In the genomic region with DNA sequence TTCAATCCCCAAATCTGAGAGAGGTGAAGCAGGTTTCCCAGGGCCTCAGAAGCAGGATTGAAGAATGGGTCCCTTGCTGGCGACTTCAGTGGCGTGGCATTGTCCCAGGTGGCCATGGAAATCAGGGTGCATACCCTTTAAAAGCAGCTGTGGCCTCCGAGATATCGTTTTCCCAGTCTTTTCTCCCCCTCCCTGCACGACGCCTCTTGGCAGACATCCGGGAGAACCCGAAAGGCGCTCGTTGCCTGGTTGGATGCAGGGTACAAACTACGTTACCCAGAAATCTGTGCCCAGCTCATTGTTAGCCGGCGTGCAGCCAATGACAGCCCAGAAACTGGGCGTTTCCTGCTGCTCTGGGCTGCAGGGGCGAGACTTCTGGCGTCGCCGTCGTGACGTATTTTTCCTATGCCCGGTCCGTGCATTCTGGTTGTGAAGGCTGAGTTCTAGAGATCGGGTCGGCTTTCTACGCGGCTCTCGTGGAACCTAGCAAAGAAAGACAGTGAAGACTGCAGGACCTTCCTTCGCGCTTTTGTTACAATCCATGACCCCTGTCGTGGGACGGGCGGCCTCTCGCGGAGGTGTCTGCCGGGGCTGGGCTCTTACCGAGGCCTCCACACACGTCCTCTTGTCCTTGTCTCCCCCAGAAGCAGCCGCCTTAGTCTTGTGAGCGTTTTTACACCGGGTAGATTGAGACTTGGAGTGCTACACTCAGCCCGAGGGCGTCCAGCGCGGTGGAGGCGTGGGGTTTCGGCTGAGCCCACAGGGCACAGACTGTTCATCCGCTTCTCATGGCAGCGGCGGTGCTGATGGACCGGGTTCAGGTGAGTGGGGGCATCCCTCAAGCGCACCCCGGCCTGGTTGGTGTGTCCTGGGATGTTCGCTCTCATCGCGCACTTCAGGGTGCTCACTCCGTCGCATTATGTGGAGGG, we compare ENCODE assay signal across 1 cellular context.
A peak's percentile ranks its signal among the peaks of the same experiment; 100 is the strongest.
TF ChIP-seq lines count a peak whose summit lies in the region.

A gene (plus strand): TSS at position 395 of the 929 bp plus-strand sequence. CDS start 394 bp downstream, at position 789.

TF ChIP-seq in HEK293, 187 proteins besides CTCF, POLR2A, EP300 and RAD21 (continued from another document and continues in another):
- TF ChIP-seq, protein P1, sequence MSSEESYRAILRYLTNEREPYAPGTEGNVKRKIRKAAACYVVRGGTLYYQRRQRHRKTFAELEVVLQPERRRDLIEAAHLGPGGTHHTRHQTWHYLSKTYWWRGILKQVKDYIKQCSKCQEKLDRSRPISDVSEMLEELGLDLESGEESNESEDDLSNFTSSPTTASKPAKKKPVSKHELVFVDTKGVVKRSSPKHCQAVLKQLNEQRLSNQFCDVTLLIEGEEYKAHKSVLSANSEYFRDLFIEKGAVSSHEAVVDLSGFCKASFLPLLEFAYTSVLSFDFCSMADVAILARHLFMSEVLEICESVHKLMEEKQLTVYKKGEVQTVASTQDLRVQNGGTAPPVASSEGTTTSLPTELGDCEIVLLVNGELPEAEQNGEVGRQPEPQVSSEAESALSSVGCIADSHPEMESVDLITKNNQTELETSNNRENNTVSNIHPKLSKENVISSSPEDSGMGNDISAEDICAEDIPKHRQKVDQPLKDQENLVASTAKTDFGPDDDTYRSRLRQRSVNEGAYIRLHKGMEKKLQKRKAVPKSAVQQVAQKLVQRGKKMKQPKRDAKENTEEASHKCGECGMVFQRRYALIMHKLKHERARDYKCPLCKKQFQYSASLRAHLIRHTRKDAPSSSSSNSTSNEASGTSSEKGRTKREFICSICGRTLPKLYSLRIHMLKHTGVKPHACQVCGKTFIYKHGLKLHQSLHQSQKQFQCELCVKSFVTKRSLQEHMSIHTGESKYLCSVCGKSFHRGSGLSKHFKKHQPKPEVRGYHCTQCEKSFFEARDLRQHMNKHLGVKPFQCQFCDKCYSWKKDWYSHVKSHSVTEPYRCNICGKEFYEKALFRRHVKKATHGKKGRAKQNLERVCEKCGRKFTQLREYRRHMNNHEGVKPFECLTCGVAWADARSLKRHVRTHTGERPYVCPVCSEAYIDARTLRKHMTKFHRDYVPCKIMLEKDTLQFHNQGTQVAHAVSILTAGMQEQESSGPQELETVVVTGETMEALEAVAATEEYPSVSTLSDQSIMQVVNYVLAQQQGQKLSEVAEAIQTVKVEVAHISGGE (tag by site-specific recombination; conservative IDR thresholded peaks at IDR 0.05; ENCODE audit: low read depth), result peak; percentile 59
- TF ChIP-seq ZNF133 (tag by site-specific recombination; IDR thresholded peaks at IDR 0.05), result no peak
- no peak for TF ChIP-seq ZNF837 (tag by site-specific recombination; IDR thresholded peaks at IDR 0.05)
- no peak for TF ChIP-seq ZNF707 (tag by site-specific recombination; IDR thresholded peaks at IDR 0.05)
- TF ChIP-seq, protein P2, sequence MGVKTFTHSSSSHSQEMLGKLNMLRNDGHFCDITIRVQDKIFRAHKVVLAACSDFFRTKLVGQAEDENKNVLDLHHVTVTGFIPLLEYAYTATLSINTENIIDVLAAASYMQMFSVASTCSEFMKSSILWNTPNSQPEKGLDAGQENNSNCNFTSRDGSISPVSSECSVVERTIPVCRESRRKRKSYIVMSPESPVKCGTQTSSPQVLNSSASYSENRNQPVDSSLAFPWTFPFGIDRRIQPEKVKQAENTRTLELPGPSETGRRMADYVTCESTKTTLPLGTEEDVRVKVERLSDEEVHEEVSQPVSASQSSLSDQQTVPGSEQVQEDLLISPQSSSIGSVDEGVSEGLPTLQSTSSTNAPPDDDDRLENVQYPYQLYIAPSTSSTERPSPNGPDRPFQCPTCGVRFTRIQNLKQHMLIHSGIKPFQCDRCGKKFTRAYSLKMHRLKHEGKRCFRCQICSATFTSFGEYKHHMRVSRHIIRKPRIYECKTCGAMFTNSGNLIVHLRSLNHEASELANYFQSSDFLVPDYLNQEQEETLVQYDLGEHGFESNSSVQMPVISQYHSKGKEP (tag by site-specific recombination; IDR thresholded peaks at IDR 0.05), result no peak
- TF ChIP-seq, protein P3, sequence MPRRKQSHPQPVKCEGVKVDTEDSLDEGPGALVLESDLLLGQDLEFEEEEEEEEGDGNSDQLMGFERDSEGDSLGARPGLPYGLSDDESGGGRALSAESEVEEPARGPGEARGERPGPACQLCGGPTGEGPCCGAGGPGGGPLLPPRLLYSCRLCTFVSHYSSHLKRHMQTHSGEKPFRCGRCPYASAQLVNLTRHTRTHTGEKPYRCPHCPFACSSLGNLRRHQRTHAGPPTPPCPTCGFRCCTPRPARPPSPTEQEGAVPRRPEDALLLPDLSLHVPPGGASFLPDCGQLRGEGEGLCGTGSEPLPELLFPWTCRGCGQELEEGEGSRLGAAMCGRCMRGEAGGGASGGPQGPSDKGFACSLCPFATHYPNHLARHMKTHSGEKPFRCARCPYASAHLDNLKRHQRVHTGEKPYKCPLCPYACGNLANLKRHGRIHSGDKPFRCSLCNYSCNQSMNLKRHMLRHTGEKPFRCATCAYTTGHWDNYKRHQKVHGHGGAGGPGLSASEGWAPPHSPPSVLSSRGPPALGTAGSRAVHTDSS (tag by site-specific recombination; IDR thresholded peaks at IDR 0.05), result no peak
- TF ChIP-seq, protein P4, sequence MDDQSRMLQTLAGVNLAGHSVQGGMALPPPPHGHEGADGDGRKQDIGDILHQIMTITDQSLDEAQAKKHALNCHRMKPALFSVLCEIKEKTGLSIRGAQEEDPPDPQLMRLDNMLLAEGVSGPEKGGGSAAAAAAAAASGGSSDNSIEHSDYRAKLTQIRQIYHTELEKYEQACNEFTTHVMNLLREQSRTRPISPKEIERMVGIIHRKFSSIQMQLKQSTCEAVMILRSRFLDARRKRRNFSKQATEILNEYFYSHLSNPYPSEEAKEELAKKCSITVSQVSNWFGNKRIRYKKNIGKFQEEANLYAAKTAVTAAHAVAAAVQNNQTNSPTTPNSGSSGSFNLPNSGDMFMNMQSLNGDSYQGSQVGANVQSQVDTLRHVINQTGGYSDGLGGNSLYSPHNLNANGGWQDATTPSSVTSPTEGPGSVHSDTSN (CRISPR knock-in tag; IDR thresholded peaks at IDR 0.05), result no peak
- TF ChIP-seq ZNF121 (tag by site-specific recombination; IDR thresholded peaks at IDR 0.05), result no peak
- TF ChIP-seq ZNF132 (tag by site-specific recombination; IDR thresholded peaks at IDR 0.05; ENCODE audit: borderline replicate concordance), result no peak
- peak; percentile 99 for TF ChIP-seq ZNF561 (tag by site-specific recombination; IDR thresholded peaks at IDR 0.05; ENCODE audit: borderline replicate concordance)
- TF ChIP-seq, protein P5, sequence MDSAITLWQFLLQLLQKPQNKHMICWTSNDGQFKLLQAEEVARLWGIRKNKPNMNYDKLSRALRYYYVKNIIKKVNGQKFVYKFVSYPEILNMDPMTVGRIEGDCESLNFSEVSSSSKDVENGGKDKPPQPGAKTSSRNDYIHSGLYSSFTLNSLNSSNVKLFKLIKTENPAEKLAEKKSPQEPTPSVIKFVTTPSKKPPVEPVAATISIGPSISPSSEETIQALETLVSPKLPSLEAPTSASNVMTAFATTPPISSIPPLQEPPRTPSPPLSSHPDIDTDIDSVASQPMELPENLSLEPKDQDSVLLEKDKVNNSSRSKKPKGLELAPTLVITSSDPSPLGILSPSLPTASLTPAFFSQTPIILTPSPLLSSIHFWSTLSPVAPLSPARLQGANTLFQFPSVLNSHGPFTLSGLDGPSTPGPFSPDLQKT (IDR thresholded peaks at IDR 0.05; ENCODE audit: borderline replicate concordance, low read depth, low read length), result no peak
- TF ChIP-seq, protein P6, sequence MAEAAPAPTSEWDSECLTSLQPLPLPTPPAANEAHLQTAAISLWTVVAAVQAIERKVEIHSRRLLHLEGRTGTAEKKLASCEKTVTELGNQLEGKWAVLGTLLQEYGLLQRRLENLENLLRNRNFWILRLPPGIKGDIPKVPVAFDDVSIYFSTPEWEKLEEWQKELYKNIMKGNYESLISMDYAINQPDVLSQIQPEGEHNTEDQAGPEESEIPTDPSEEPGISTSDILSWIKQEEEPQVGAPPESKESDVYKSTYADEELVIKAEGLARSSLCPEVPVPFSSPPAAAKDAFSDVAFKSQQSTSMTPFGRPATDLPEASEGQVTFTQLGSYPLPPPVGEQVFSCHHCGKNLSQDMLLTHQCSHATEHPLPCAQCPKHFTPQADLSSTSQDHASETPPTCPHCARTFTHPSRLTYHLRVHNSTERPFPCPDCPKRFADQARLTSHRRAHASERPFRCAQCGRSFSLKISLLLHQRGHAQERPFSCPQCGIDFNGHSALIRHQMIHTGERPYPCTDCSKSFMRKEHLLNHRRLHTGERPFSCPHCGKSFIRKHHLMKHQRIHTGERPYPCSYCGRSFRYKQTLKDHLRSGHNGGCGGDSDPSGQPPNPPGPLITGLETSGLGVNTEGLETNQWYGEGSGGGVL (tag by site-specific recombination; IDR thresholded peaks at IDR 0.05), result no peak
- no peak for TF ChIP-seq TRIM28 (IDR thresholded peaks at IDR 0.05; ENCODE audit: borderline replicate concordance, low read length)
- no peak for TF ChIP-seq ZFP41 (tag by site-specific recombination; IDR thresholded peaks at IDR 0.05; ENCODE audit: borderline replicate concordance)
- TF ChIP-seq RBAK (tag by site-specific recombination; IDR thresholded peaks at IDR 0.05), result no peak
- no peak for TF ChIP-seq ZNF776 (tag by site-specific recombination; IDR thresholded peaks at IDR 0.05; ENCODE audit: borderline replicate concordance)
- no peak for TF ChIP-seq ZSCAN23 (tag by site-specific recombination; IDR thresholded peaks at IDR 0.05)
- TF ChIP-seq ZNF274 (IDR thresholded peaks at IDR 0.05; ENCODE audit: low read length), result no peak
- no peak for TF ChIP-seq ZNF274 (tag by site-specific recombination; IDR thresholded peaks at IDR 0.05; ENCODE audit: borderline replicate concordance)
- TF ChIP-seq, protein P7, sequence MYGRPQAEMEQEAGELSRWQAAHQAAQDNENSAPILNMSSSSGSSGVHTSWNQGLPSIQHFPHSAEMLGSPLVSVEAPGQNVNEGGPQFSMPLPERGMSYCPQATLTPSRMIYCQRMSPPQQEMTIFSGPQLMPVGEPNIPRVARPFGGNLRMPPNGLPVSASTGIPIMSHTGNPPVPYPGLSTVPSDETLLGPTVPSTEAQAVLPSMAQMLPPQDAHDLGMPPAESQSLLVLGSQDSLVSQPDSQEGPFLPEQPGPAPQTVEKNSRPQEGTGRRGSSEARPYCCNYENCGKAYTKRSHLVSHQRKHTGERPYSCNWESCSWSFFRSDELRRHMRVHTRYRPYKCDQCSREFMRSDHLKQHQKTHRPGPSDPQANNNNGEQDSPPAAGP (tag by site-specific recombination; IDR thresholded peaks at IDR 0.05), result no peak
- no peak for TF ChIP-seq ZNF175 (tag by site-specific recombination; IDR thresholded peaks at IDR 0.05)
- no peak for TF ChIP-seq ZNF10 (tag by site-specific recombination; IDR thresholded peaks at IDR 0.05)
- peak; percentile 88 for TF ChIP-seq ZNF76 (tag by site-specific recombination; IDR thresholded peaks at IDR 0.05; ENCODE audit: borderline replicate concordance, low read depth)
- TF ChIP-seq HOXC10 (CRISPR knock-in tag; IDR thresholded peaks at IDR 0.05), result peak; percentile 96
- TF ChIP-seq ZNF211 (tag by site-specific recombination; IDR thresholded peaks at IDR 0.05; ENCODE audit: low read depth), result no peak
- TF ChIP-seq ZNF114 (tag by site-specific recombination; IDR thresholded peaks at IDR 0.05), result no peak
- TF ChIP-seq, protein P8, sequence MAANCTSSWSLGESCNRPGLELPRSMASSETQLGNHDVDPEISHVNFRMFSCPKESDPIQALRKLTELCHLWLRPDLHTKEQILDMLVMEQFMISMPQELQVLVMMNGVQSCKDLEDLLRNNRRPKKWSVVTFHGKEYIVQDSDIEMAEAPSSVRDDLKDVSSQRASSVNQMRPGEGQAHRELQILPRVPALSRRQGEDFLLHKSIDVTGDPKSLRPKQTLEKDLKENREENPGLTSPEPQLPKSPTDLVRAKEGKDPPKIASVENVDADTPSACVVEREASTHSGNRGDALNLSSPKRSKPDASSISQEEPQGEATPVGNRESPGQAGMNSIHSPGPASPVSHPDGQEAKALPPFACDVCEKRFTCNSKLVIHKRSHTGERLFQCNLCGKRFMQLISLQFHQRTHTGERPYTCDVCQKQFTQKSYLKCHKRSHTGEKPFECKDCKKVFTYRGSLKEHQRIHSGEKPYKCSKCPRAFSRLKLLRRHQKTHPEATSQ (tag by site-specific recombination; IDR thresholded peaks at IDR 0.05), result no peak
- no peak for TF ChIP-seq ZNF585B (tag by site-specific recombination; IDR thresholded peaks at IDR 0.05)
- no peak for TF ChIP-seq ZNF510 (tag by site-specific recombination; IDR thresholded peaks at IDR 0.05; ENCODE audit: insufficient replicate concordance)
- no peak for TF ChIP-seq ZNF596 (tag by site-specific recombination; IDR thresholded peaks at IDR 0.05)
- no peak for TF ChIP-seq BCL11A (tag by site-specific recombination; IDR thresholded peaks at IDR 0.05; ENCODE audit: low read depth)
- no peak for TF ChIP-seq ZNF654 (tag by site-specific recombination; IDR thresholded peaks at IDR 0.05; ENCODE audit: low read depth)
- TF ChIP-seq ZNF404 (tag by site-specific recombination; IDR thresholded peaks at IDR 0.05), result no peak
- TF ChIP-seq KLF7 (tag by site-specific recombination; IDR thresholded peaks at IDR 0.05; ENCODE audit: borderline replicate concordance), result peak; percentile 46; the same call in 1 of the 2 replicates
- peak; percentile 92 for TF ChIP-seq ZBTB17 (tag by site-specific recombination; IDR thresholded peaks at IDR 0.05)
- TF ChIP-seq EGR2 (tag by site-specific recombination; IDR thresholded peaks at IDR 0.05; ENCODE audit: low read depth), result no peak
- TF ChIP-seq, protein P9, sequence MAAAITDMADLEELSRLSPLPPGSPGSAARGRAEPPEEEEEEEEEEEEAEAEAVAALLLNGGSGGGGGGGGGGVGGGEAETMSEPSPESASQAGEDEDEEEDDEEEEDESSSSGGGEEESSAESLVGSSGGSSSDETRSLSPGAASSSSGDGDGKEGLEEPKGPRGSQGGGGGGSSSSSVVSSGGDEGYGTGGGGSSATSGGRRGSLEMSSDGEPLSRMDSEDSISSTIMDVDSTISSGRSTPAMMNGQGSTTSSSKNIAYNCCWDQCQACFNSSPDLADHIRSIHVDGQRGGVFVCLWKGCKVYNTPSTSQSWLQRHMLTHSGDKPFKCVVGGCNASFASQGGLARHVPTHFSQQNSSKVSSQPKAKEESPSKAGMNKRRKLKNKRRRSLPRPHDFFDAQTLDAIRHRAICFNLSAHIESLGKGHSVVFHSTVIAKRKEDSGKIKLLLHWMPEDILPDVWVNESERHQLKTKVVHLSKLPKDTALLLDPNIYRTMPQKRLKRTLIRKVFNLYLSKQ (tag by site-specific recombination; IDR thresholded peaks at IDR 0.05; ENCODE audit: borderline replicate concordance), result no peak
- TF ChIP-seq, protein P10, sequence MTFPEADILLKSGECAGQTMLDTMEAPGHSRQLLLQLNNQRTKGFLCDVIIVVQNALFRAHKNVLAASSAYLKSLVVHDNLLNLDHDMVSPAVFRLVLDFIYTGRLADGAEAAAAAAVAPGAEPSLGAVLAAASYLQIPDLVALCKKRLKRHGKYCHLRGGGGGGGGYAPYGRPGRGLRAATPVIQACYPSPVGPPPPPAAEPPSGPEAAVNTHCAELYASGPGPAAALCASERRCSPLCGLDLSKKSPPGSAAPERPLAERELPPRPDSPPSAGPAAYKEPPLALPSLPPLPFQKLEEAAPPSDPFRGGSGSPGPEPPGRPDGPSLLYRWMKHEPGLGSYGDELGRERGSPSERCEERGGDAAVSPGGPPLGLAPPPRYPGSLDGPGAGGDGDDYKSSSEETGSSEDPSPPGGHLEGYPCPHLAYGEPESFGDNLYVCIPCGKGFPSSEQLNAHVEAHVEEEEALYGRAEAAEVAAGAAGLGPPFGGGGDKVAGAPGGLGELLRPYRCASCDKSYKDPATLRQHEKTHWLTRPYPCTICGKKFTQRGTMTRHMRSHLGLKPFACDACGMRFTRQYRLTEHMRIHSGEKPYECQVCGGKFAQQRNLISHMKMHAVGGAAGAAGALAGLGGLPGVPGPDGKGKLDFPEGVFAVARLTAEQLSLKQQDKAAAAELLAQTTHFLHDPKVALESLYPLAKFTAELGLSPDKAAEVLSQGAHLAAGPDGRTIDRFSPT (tag by site-specific recombination; IDR thresholded peaks at IDR 0.05), result no peak
- TF ChIP-seq ZNF777 (tag by site-specific recombination; IDR thresholded peaks at IDR 0.05; ENCODE audit: borderline replicate concordance), result no peak
- no peak for TF ChIP-seq ZNF792 (tag by site-specific recombination; IDR thresholded peaks at IDR 0.05)
- peak; percentile 91 for TF ChIP-seq SP2 (tag by site-specific recombination; IDR thresholded peaks at IDR 0.05)
